Comparison of ENCODE assay signal across 15 cellular contexts in the genomic region with DNA sequence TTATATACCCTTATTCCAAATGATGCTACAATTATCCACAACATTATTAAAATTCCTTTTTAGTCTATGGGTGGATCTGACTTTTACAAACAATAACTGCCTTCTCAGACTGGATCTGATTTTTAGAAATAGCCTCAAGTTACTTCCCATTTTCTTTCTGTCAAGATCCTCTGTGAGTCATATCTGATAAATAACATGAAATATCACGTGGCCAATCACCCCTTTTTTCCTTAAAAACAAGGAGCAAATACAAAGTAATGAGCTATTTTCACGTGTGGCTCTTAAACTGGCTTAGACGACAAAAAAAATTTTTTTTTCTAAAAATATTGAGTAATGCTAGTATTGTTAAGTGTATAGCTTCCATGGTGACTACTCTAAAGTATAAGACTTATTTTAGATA. TPM values are rescaled to one million over a fixed set of nuclear protein-coding genes. Genes with fewer than 3 reads are reported as not detected.
DNase-seq lines count a peak whose midpoint lies in the region; ATAC-seq, FAIRE-seq and TF ChIP-seq lines count a peak whose summit lies in the region.
"Had no signal": no experiment of that assay in that cellular context is flagged by ENCODE, and none has a peak within 500 bp of the region (broad histone marks: within the 10 kb centered on the region; RNA-seq: fewer than 3 reads in every experiment).

No MANE protein-coding gene starts in this region.

- ATAC-seq in activated T-cell treated with anti-CD3 and anti-CD28 coated beads, Interleukin-2, amount 50 U/mL, for 72 hours (replicated peaks in 1 of 2): no peak
- ATAC-seq: HCT116 had no signal

- CTCF ChIA-PET in activated CD4-positive, alpha-beta memory T cell treated with anti-CD3 and anti-CD28 coated beads for 36 hours (lab: Charles Lee): no interaction called here
- CTCF ChIA-PET in activated CD4-positive, alpha-beta memory T cell treated with anti-CD3 and anti-CD28 coated beads, Interleukin-2, amount 10 ng/mL, durations not matched to agents 7 days and 5 days (lab: Charles Lee): no interaction called here

- peaks cover 54% of the 10 kb centered on the region for H3K4me1 ChIP-seq in OCI-LY3 (ENCODE audit: low read length)

- peak overlapping the region; percentile 51 for H3K4me2 ChIP-seq in OCI-LY3 (ENCODE audit: low read length)

- peak overlapping the region; percentile 26 for H3K27ac Mint-ChIP-seq in activated CD4-positive, alpha-beta memory T cell treated with anti-CD3 and anti-CD28 coated beads for 36 hours
- no peak overlapping the region for H3K27ac Mint-ChIP-seq in activated CD4-positive, alpha-beta memory T cell treated with anti-CD3 and anti-CD28 coated beads, Interleukin-2, amount 10 ng/mL, durations not matched to agents 7 days and 5 days
- peak overlapping the region; percentile 91 for H3K27ac Mint-ChIP-seq in type B pancreatic cell
- no peak overlapping the region for H3K27ac Mint-ChIP-seq in activated T-cell treated with anti-CD3 and anti-CD28 coated beads, Interleukin-2, amount 50 U/mL, for 72 hours

- FAIRE-seq in endometrium (lab: Jason Lieb, UNC): peak; percentile 23
- FAIRE-seq: RCC 7860 had no signal

- TF ChIP-seq CTCF in OCI-LY3 (IDR thresholded peaks at IDR 0.05; ENCODE audit: low read depth, low read length) (no peak), type B pancreatic cell (conservative IDR thresholded peaks at IDR 0.05) (no peak)

- POLR2A ChIA-PET in activated CD4-positive, alpha-beta memory T cell treated with anti-CD3 and anti-CD28 coated beads for 36 hours (lab: Charles Lee): no interaction called here
- POLR2A ChIA-PET in activated CD4-positive, alpha-beta memory T cell treated with anti-CD3 and anti-CD28 coated beads, Interleukin-2, amount 10 ng/mL, durations not matched to agents 7 days and 5 days (lab: Charles Lee): interaction anchor here (1.4 to 1.8 kb wide), 2 partner anchors 77 to 188 kb away, joined by 3 to 4 read pairs; no protein-coding TSS in a partner anchor

- DNase-seq in activated CD4-positive, alpha-beta memory T cell treated with anti-CD3 and anti-CD28 coated beads for 36 hours: no peak
- DNase-seq in activated CD4-positive, alpha-beta memory T cell treated with anti-CD3 and anti-CD28 coated beads, Interleukin-2, amount 10 ng/mL, durations not matched to agents 7 days and 5 days: no peak
- DNase-seq in type B pancreatic cell (ENCODE audit: extremely low spot score, unreplicated experiment): no peak
- DNase-seq in SK-N-DZ (ENCODE audit: low spot score): no peak
- no peak for DNase-seq in activated T-cell treated with anti-CD3 and anti-CD28 coated beads, Interleukin-2, amount 50 U/mL, for 72 hours
- DNase-seq in NCI-H774 (lab: John Stamatoyannopoulos, UW): no peak
- DNase-seq: ACHN; activated T-cell treated with anti-CD3 and anti-CD28 coated beads, Interleukin-2, amount 50 U/mL, for 48 hours; DND-41; testis had no signal

- H3K27me3 ChIP-seq in OCI-LY3 (ENCODE audit: low read depth, low read length): no peaks in the 10 kb centered on the region
- H3K27me3 ChIP-seq: testis had no signal

- no peak overlapping the region for H3K4me3 Mint-ChIP-seq in activated CD4-positive, alpha-beta memory T cell treated with anti-CD3 and anti-CD28 coated beads for 36 hours
- no peak overlapping the region for H3K4me3 Mint-ChIP-seq in activated CD4-positive, alpha-beta memory T cell treated with anti-CD3 and anti-CD28 coated beads, Interleukin-2, amount 10 ng/mL, durations not matched to agents 7 days and 5 days
- H3K4me3 Mint-ChIP-seq in type B pancreatic cell: peak overlapping the region; percentile 18
- H3K4me3 Mint-ChIP-seq in activated T-cell treated with anti-CD3 and anti-CD28 coated beads, Interleukin-2, amount 50 U/mL, for 72 hours: peak overlapping the region in 1 of 2 donors; percentile 1

- peaks cover 36% of the 10 kb centered on the region for H3K36me3 ChIP-seq in OCI-LY3 (replicated peaks; ENCODE audit: low read depth, low read length)

- H3K36me3 Mint-ChIP-seq in activated CD4-positive, alpha-beta memory T cell treated with anti-CD3 and anti-CD28 coated beads for 36 hours: peaks cover 31% of the 10 kb centered on the region
- H3K36me3 Mint-ChIP-seq in activated CD4-positive, alpha-beta memory T cell treated with anti-CD3 and anti-CD28 coated beads, Interleukin-2, amount 10 ng/mL, durations not matched to agents 7 days and 5 days (ENCODE audit: low read depth): peaks cover 50% of the 10 kb centered on the region
- H3K36me3 Mint-ChIP-seq in type B pancreatic cell: peaks cover 27% of the 10 kb centered on the region
- H3K36me3 Mint-ChIP-seq in activated T-cell treated with anti-CD3 and anti-CD28 coated beads, Interleukin-2, amount 50 U/mL, for 72 hours (ENCODE audit: insufficient read depth in 2 of 2): peaks cover 9 to 11% of the 10 kb centered on the region in 2 donors

- peaks cover 85% of the 10 kb centered on the region for H3K4me1 Mint-ChIP-seq in activated CD4-positive, alpha-beta memory T cell treated with anti-CD3 and anti-CD28 coated beads for 36 hours (ENCODE audit: low read depth)
- H3K4me1 Mint-ChIP-seq in activated CD4-positive, alpha-beta memory T cell treated with anti-CD3 and anti-CD28 coated beads, Interleukin-2, amount 10 ng/mL, durations not matched to agents 7 days and 5 days: peaks cover 81% of the 10 kb centered on the region
- peaks cover 64% of the 10 kb centered on the region for H3K4me1 Mint-ChIP-seq in type B pancreatic cell (ENCODE audit: unreplicated experiment)
- H3K4me1 Mint-ChIP-seq in activated T-cell treated with anti-CD3 and anti-CD28 coated beads, Interleukin-2, amount 50 U/mL, for 72 hours (ENCODE audit: low read depth): peaks cover 91% of the 10 kb centered on the region

- H4K20me1 ChIP-seq in OCI-LY3 (ENCODE audit: insufficient read depth, low read length): peaks cover 94% of the 10 kb centered on the region

- H3K9me3 Mint-ChIP-seq in activated CD4-positive, alpha-beta memory T cell treated with anti-CD3 and anti-CD28 coated beads for 36 hours: no peaks in the 10 kb centered on the region
- no peaks in the 10 kb centered on the region for H3K9me3 Mint-ChIP-seq in activated CD4-positive, alpha-beta memory T cell treated with anti-CD3 and anti-CD28 coated beads, Interleukin-2, amount 10 ng/mL, durations not matched to agents 7 days and 5 days
- H3K9me3 Mint-ChIP-seq in type B pancreatic cell: no peaks in the 10 kb centered on the region
- no peaks in the 10 kb centered on the region for H3K9me3 Mint-ChIP-seq in activated T-cell treated with anti-CD3 and anti-CD28 coated beads, Interleukin-2, amount 50 U/mL, for 72 hours
- H3K9me3 Mint-ChIP-seq: brain had no signal

- intact Hi-C loops in activated CD4-positive, alpha-beta memory T cell treated with anti-CD3 and anti-CD28 coated beads for 36 hours (cut with micrococcal nuclease): no loop called here

- H2AFZ ChIP-seq in OCI-LY3 (ENCODE audit: low read depth, low read length): no peak overlapping the region

- peak overlapping the region; percentile 16; the same call in 1 of the 2 replicates for H3K4me3 ChIP-seq in OCI-LY3 (ENCODE audit: low read length)
- H3K4me3 ChIP-seq: testis had no signal

- no peaks in the 10 kb centered on the region for H3K9me3 ChIP-seq in OCI-LY3 (ENCODE audit: insufficient read depth, low read length)
- H3K9me3 ChIP-seq: testis had no signal

- no peaks in the 10 kb centered on the region for H3K27me3 Mint-ChIP-seq in activated CD4-positive, alpha-beta memory T cell treated with anti-CD3 and anti-CD28 coated beads for 36 hours
- no peaks in the 10 kb centered on the region for H3K27me3 Mint-ChIP-seq in activated CD4-positive, alpha-beta memory T cell treated with anti-CD3 and anti-CD28 coated beads, Interleukin-2, amount 10 ng/mL, durations not matched to agents 7 days and 5 days
- no peaks in the 10 kb centered on the region for H3K27me3 Mint-ChIP-seq in type B pancreatic cell
- H3K27me3 Mint-ChIP-seq in activated T-cell treated with anti-CD3 and anti-CD28 coated beads, Interleukin-2, amount 50 U/mL, for 72 hours (ENCODE audit: low read depth): no peaks in the 10 kb centered on the region
- H3K27me3 Mint-ChIP-seq: brain had no signal

- H3K9ac ChIP-seq in OCI-LY3 (ENCODE audit: low read length): no peak overlapping the region

- H3K79me2 ChIP-seq in OCI-LY3 (ENCODE audit: low read length): peaks cover 100% of the 10 kb centered on the region

- H3K27ac ChIP-seq in OCI-LY3 (ENCODE audit: low read length): peak overlapping the region; percentile 26
- H3K27ac ChIP-seq: testis had no signal

RNA-seq across cellular contexts. Expression of gene PELI1, which starts 6.7 kb away (rescaled TPM):
- 10 to 100 TPM; 38.4 to 42.9 TPM for total RNA-seq in activated CD4-positive, alpha-beta memory T cell treated with anti-CD3 and anti-CD28 coated beads for 36 hours
- total RNA-seq in activated CD4-positive, alpha-beta memory T cell treated with anti-CD3 and anti-CD28 coated beads, Interleukin-2, amount 10 ng/mL, durations not matched to agents 7 days and 5 days: 10 to 100 TPM; 44.9 to 45.0 TPM
- total RNA-seq in type B pancreatic cell (ENCODE audit: low replicate concordance): 57.5 and 58.2 TPM in 2 replicates
- 22.4 and 28.5 TPM in 2 replicates for polyA plus RNA-seq in SK-N-DZ (2014; cell fraction: cytosol; rRNA removed)
- 16.0 and 29.4 TPM in 2 replicates for polyA plus RNA-seq in SK-N-DZ (2014; cell fraction: nucleus; rRNA removed)
- 10 to 100 TPM; 33.1 to 59.4 TPM for total RNA-seq in activated T-cell treated with anti-CD3 and anti-CD28 coated beads, Interleukin-2, amount 50 U/mL, for 72 hours

Comparison
In these comparisons a context has a peak if more than half of its experiments do, and no peak if none do; other contexts are left out.
1. H3K27ac Mint-ChIP-seq: peak in activated CD4-positive, alpha-beta memory T cell treated with anti-CD3 and anti-CD28 coated beads for 36 hours (single experiment) and type B pancreatic cell (single experiment); none in activated CD4-positive, alpha-beta memory T cell treated with anti-CD3 and anti-CD28 coated beads, Interleukin-2, amount 10 ng/mL, durations not matched to agents 7 days and 5 days (single experiment) and activated T-cell treated with anti-CD3 and anti-CD28 coated beads, Interleukin-2, amount 50 U/mL, for 72 hours (single experiment).